12 cellular contexts compared by ENCODE assay signal in genomic region chr10:87657370-87657769, GRCh38. TPM values are rescaled to one million over a fixed set of nuclear protein-coding genes. Genes with fewer than 3 reads are reported as not detected.
DNase-seq lines count a peak whose midpoint lies in the region; ATAC-seq and TF ChIP-seq lines count a peak whose summit lies in the region.
"Had no signal": no experiment of that assay in that cellular context is flagged by ENCODE, and none has a peak within 500 bp of the region (broad histone marks: within the 10 kb centered on the region; RNA-seq: fewer than 3 reads in every experiment).

No MANE protein-coding gene starts in this region.

- H3K27ac Mint-ChIP-seq in naive thymus-derived CD4-positive, alpha-beta T cell, result no peak overlapping the region
- no peak overlapping the region for H3K27ac Mint-ChIP-seq in naive thymus-derived CD8-positive, alpha-beta T cell
- no peak overlapping the region for H3K27ac Mint-ChIP-seq in activated T-cell treated with anti-CD3 and anti-CD28 coated beads, Interleukin-2, amount 50 U/mL, for 72 hours

- peak overlapping the region in 3 of 4 donors; percentile 2 to 45 (median 28) for H3K27ac ChIP-seq in esophagus muscularis mucosa (replicated peaks in 1 of 4)
- H3K27ac ChIP-seq in naive thymus-derived CD4-positive, alpha-beta T cell (ENCODE audit: low read depth, low read length), result no peak overlapping the region
- H3K27ac ChIP-seq: BLaER1 had no signal

- no peak for TF ChIP-seq POLR2A in esophagus muscularis mucosa (IDR thresholded peaks at IDR 0.05; ENCODE audit: low read depth)

- H3K9me3 ChIP-seq in esophagus muscularis mucosa, result no peaks in the 10 kb centered on the region
- no peaks in the 10 kb centered on the region for H3K9me3 ChIP-seq in naive thymus-derived CD4-positive, alpha-beta T cell (ENCODE audit: control insufficient read depth in 2 of 3, low read length in 3 of 3)
- H3K9me3 ChIP-seq: BLaER1 had no signal

- H3K9me3 Mint-ChIP-seq in naive thymus-derived CD4-positive, alpha-beta T cell, result no peaks in the 10 kb centered on the region
- no peaks in the 10 kb centered on the region for H3K9me3 Mint-ChIP-seq in naive thymus-derived CD8-positive, alpha-beta T cell
- H3K9me3 Mint-ChIP-seq in activated T-cell treated with anti-CD3 and anti-CD28 coated beads, Interleukin-2, amount 50 U/mL, for 72 hours, result no peaks in the 10 kb centered on the region

- peaks cover 0 to 4% (median 0%) of the 10 kb centered on the region in 5 donors for H3K36me3 Mint-ChIP-seq in naive thymus-derived CD4-positive, alpha-beta T cell
- no peaks in the 10 kb centered on the region for H3K36me3 Mint-ChIP-seq in naive thymus-derived CD8-positive, alpha-beta T cell
- no peaks in the 10 kb centered on the region for H3K36me3 Mint-ChIP-seq in activated T-cell treated with anti-CD3 and anti-CD28 coated beads, Interleukin-2, amount 50 U/mL, for 72 hours (ENCODE audit: insufficient read depth in 2 of 2)

- peaks cover 8 to 31% (median 27%) of the 10 kb centered on the region in 4 donors for H3K4me1 ChIP-seq in esophagus muscularis mucosa
- peaks cover 0 to 7% of the 10 kb centered on the region in 2 donors for H3K4me1 ChIP-seq in naive thymus-derived CD4-positive, alpha-beta T cell (ENCODE audit: control insufficient read depth in 2 of 2, insufficient read depth in 2 of 2, low read length in 2 of 2)

- H3K4me1 Mint-ChIP-seq in naive thymus-derived CD4-positive, alpha-beta T cell, result peaks cover 7 to 14% (median 13%) of the 10 kb centered on the region in 7 donors
- peaks cover 8 to 21% (median 14%) of the 10 kb centered on the region in 4 donors for H3K4me1 Mint-ChIP-seq in naive thymus-derived CD8-positive, alpha-beta T cell
- peaks cover 17% of the 10 kb centered on the region for H3K4me1 Mint-ChIP-seq in activated T-cell treated with anti-CD3 and anti-CD28 coated beads, Interleukin-2, amount 50 U/mL, for 72 hours (ENCODE audit: low read depth)

- no peak overlapping the region for H3K4me3 ChIP-seq in esophagus muscularis mucosa
- no peak overlapping the region for H3K4me3 ChIP-seq in naive thymus-derived CD4-positive, alpha-beta T cell (ENCODE audit: low read length)
- H3K4me3 ChIP-seq: BLaER1, skin epidermis had no signal

- DNase-seq in AG08396 (ENCODE audit: low spot score), result peak; percentile 72
- DNase-seq in NCI-H226, result peak; percentile 83
- DNase-seq in esophagus muscularis mucosa (ENCODE audit: extremely low spot score), result no peak
- no peak for DNase-seq in naive thymus-derived CD4-positive, alpha-beta T cell
- DNase-seq in naive thymus-derived CD8-positive, alpha-beta T cell, result no peak
- no peak for DNase-seq in activated T-cell treated with anti-CD3 and anti-CD28 coated beads, Interleukin-2, amount 50 U/mL, for 72 hours
- DNase-seq in NCI-H1105 treated with DMSO at 0.1 percent for 48 hours (lab: John Stamatoyannopoulos, UW), result no peak
- DNase-seq: KBM-7, NCI-H774 had no signal

- no peak overlapping the region for H3K4me3 Mint-ChIP-seq in naive thymus-derived CD4-positive, alpha-beta T cell
- H3K4me3 Mint-ChIP-seq in naive thymus-derived CD8-positive, alpha-beta T cell, result no peak overlapping the region
- no peak overlapping the region for H3K4me3 Mint-ChIP-seq in activated T-cell treated with anti-CD3 and anti-CD28 coated beads, Interleukin-2, amount 50 U/mL, for 72 hours

- CTCF ChIA-PET in naive thymus-derived CD4-positive, alpha-beta T cell (lab: Charles Lee), result interaction anchor here (1.2 kb wide), 1 partner anchor 895 kb away, joined by 3 read pairs; no protein-coding TSS in a partner anchor

- H3K27me3 ChIP-seq in esophagus muscularis mucosa, result peaks cover 0 to 23% (median 4%) of the 10 kb centered on the region in 4 donors
- peaks cover 3 to 10% of the 10 kb centered on the region in 2 donors for H3K27me3 ChIP-seq in naive thymus-derived CD4-positive, alpha-beta T cell (ENCODE audit: control insufficient read depth in 2 of 2, insufficient read depth in 2 of 2, low read length in 2 of 2)

- 76% methylated on average over 5 of the region's 5 CpGs for WGBS in esophagus muscularis mucosa

- TF ChIP-seq CTCF in esophagus muscularis mucosa (IDR thresholded peaks at IDR 0.05), result no peak

- TF ChIP-seq EP300 in esophagus muscularis mucosa (IDR thresholded peaks at IDR 0.05), result no peak

- intact Hi-C loops in esophagus muscularis mucosa (cut with DNase I), result loop anchor here (5.0 kb wide), 1 partner anchor 120 kb away; no protein-coding TSS in a partner anchor
- intact Hi-C loops in naive thymus-derived CD4-positive, alpha-beta T cell (cut with micrococcal nuclease), result loop anchor here (2.0 to 5.0 kb wide), 2 partner anchors 115 to 205 kb away; partner anchors contain the start of genes KLLN (in 1 of the 2) and PTEN (in 1 of the 2)

- ATAC-seq in naive thymus-derived CD4-positive, alpha-beta T cell, result peak; percentile 70
- ATAC-seq in naive thymus-derived CD8-positive, alpha-beta T cell, result no peak
- ATAC-seq in activated T-cell treated with anti-CD3 and anti-CD28 coated beads, Interleukin-2, amount 50 U/mL, for 72 hours (replicated peaks in 1 of 2), result no peak
- no peak for ATAC-seq in GM18511 (IDR thresholded peaks at IDR 0.05; ENCODE audit: unreplicated experiment)

- no peaks in the 10 kb centered on the region for H3K36me3 ChIP-seq in esophagus muscularis mucosa
- H3K36me3 ChIP-seq in naive thymus-derived CD4-positive, alpha-beta T cell (ENCODE audit: control insufficient read depth in 2 of 3, insufficient read depth in 3 of 3, low read length in 3 of 3), result no peaks in the 10 kb centered on the region
- H3K36me3 ChIP-seq: BLaER1 had no signal

- H3K27me3 Mint-ChIP-seq in naive thymus-derived CD4-positive, alpha-beta T cell, result peaks cover 32 to 49% (median 38%) of the 10 kb centered on the region in 5 donors
- peaks cover 32 to 63% (median 43%) of the 10 kb centered on the region in 5 donors for H3K27me3 Mint-ChIP-seq in naive thymus-derived CD8-positive, alpha-beta T cell
- H3K27me3 Mint-ChIP-seq in activated T-cell treated with anti-CD3 and anti-CD28 coated beads, Interleukin-2, amount 50 U/mL, for 72 hours (ENCODE audit: low read depth), result peaks cover 54% of the 10 kb centered on the region

- POLR2A ChIA-PET in naive thymus-derived CD4-positive, alpha-beta T cell (lab: Charles Lee), result no interaction called here
- POLR2A ChIA-PET in naive thymus-derived CD8-positive, alpha-beta T cell (lab: Charles Lee), result no interaction called here

RNA-seq across cellular contexts. Expression of gene PAPSS2, which starts 2.3 kb away (rescaled TPM):
- 10 to 100 TPM in 3 of 4 donors, 1 to 10 TPM in 1; 9.6 to 16.7 (median 14.9) TPM for total RNA-seq in esophagus muscularis mucosa
- 1 to 10 TPM in 1 of 5 experiments, under 1 TPM in 4; 0.21 to 1.6 (median 0.57) TPM for total RNA-seq in naive thymus-derived CD4-positive, alpha-beta T cell
- under 1 TPM; 0.05 to 0.06 TPM for polyA plus RNA-seq in naive thymus-derived CD4-positive, alpha-beta T cell
- under 1 TPM in 1 of 2 experiments, not detected in 1; 0.70 TPM for total RNA-seq in naive thymus-derived CD8-positive, alpha-beta T cell
- under 1 TPM in 2 of 3 donors, not detected in 1; 0.05 to 0.08 TPM for polyA plus RNA-seq in naive thymus-derived CD8-positive, alpha-beta T cell
- total RNA-seq in activated T-cell treated with anti-CD3 and anti-CD28 coated beads, Interleukin-2, amount 50 U/mL, for 72 hours, result under 1 TPM; 0.53 to 0.69 TPM

Comparison
In these comparisons a context has a peak if more than half of its experiments do, and no peak if none do; other contexts are left out.
1. DNase-seq: peak in AG08396 (single experiment) and NCI-H226 (single experiment); none in esophagus muscularis mucosa (single experiment), naive thymus-derived CD4-positive, alpha-beta T cell (0 of 9), naive thymus-derived CD8-positive, alpha-beta T cell (0 of 10), activated T-cell treated with anti-CD3 and anti-CD28 coated beads, Interleukin-2, amount 50 U/mL, for 72 hours (0 of 2) and NCI-H1105 treated with DMSO at 0.1 percent for 48 hours (single experiment).
2. RNA of gene PAPSS2, which starts 2.3 kb away (total RNA-seq): 9.6 to 16.7 TPM in esophagus muscularis mucosa; 0.70 TPM in naive thymus-derived CD8-positive, alpha-beta T cell, 0.53 to 0.69 TPM in activated T-cell treated with anti-CD3 and anti-CD28 coated beads, Interleukin-2, amount 50 U/mL, for 72 hours and 0.21 to 1.6 TPM in naive thymus-derived CD4-positive, alpha-beta T cell; every median in the first group is over 4 times any median in the second.